16 cellular contexts compared by ENCODE assay signal in genomic region chr6:7170117-7170732, GRCh38.
DNase-seq lines count a peak whose midpoint lies in the region; ATAC-seq, FAIRE-seq and TF ChIP-seq lines count a peak whose summit lies in the region.
"Had no signal": no experiment of that assay in that cellular context is flagged by ENCODE, and none has a peak within 500 bp of the region (broad histone marks: within the 10 kb centered on the region; RNA-seq: fewer than 3 reads in every experiment).

No MANE protein-coding gene starts in this region.

- no peak overlapping the region for H3K4me3 ChIP-seq in heart right ventricle
- H3K4me3 ChIP-seq in esophagus muscularis mucosa = no peak overlapping the region
- H3K4me3 ChIP-seq in pancreas = no peak overlapping the region
- no peak overlapping the region for H3K4me3 ChIP-seq in uterus
- H3K4me3 ChIP-seq: SJCRH30 had no signal

- H3K27me3 ChIP-seq in heart right ventricle (no peaks in the 10 kb centered on the region), esophagus muscularis mucosa (no peaks in the 10 kb centered on the region), pancreas (no peaks in the 10 kb centered on the region), uterus (no peaks in the 10 kb centered on the region)
- H3K27me3 ChIP-seq: SJCRH30 had no signal

- FAIRE-seq in pancreas (lab: Jason Lieb, UNC) (no peak), GM12892 (lab: Jason Lieb, UNC) (no peak)
- FAIRE-seq: GM18507 had no signal

- TF ChIP-seq CTCF in heart right ventricle (IDR thresholded peaks at IDR 0.05) (no peak), esophagus muscularis mucosa (IDR thresholded peaks at IDR 0.05) (no peak), pancreas (IDR thresholded peaks at IDR 0.05) (no peak), uterus (IDR thresholded peaks at IDR 0.05) (no peak)

- no peak for TF ChIP-seq EP300 in esophagus muscularis mucosa (IDR thresholded peaks at IDR 0.05)

- H3K27ac ChIP-seq in heart right ventricle (peak overlapping the region in 8 of 10 donors; percentile 17 to 71 (median 62)), esophagus muscularis mucosa (replicated peaks in 1 of 4) (peak overlapping the region; percentile 61 to 80 (median 70)), pancreas (peak overlapping the region in 3 of 4 donors; percentile 27 to 51 (median 42)), uterus (peak overlapping the region; percentile 20 to 52)
- H3K27ac ChIP-seq: SJCRH30 had no signal

- 76 to 77% methylated on average over 6 of the region's 6 CpGs for WGBS in heart right ventricle, 2 donors
- 90% methylated on average over 6 of the region's 6 CpGs for WGBS in esophagus muscularis mucosa
- WGBS in pancreas, 2 donors = 80 to 85% methylated on average over 6 of the region's 6 CpGs

- ATAC-seq in heart right ventricle (no peak), left ventricle myocardium superior (no peak), pancreas (peak in 1 of 4 donors; percentile 8)
- ATAC-seq: activated CD8-positive, alpha-beta T cell treated with anti-CD3 and anti-CD28 coated beads for 36 hours had no signal

- no peaks in the 10 kb centered on the region for H3K36me3 ChIP-seq in heart right ventricle
- no peaks in the 10 kb centered on the region for H3K36me3 ChIP-seq in esophagus muscularis mucosa
- H3K36me3 ChIP-seq in pancreas = no peaks in the 10 kb centered on the region
- H3K36me3 ChIP-seq in uterus = no peaks in the 10 kb centered on the region
- H3K36me3 ChIP-seq: SJCRH30 had no signal

- intact Hi-C loops in heart right ventricle (cut with DNase I) = no loop called here
- intact Hi-C loops in left ventricle myocardium superior (cut with micrococcal nuclease) = no loop called here
- intact Hi-C loops in esophagus muscularis mucosa (cut with DNase I) = loop anchor here (5.0 kb wide), 1 partner anchor 33 kb away; no protein-coding TSS in a partner anchor
- intact Hi-C loops in pancreas (cut with DNase I) = no loop called here
- intact Hi-C loops in uterus (cut with DNase I; ENCODE audit: low total_unique reads) = no loop called here

- peaks cover 16 to 99% (median 94%) of the 10 kb centered on the region in 9 donors for H3K4me1 ChIP-seq in heart right ventricle
- H3K4me1 ChIP-seq in esophagus muscularis mucosa = peaks cover 82 to 100% (median 87%) of the 10 kb centered on the region in 4 donors
- H3K4me1 ChIP-seq in pancreas = peaks cover 13 to 51% (median 29%) of the 10 kb centered on the region in 3 donors
- H3K4me1 ChIP-seq in uterus = peaks cover 5 to 14% of the 10 kb centered on the region in 2 donors

- DNase-seq in heart right ventricle (no peak), left ventricle myocardium superior (no peak), esophagus muscularis mucosa (ENCODE audit: extremely low spot score) (peak; percentile 88), pancreas (no peak), uterus (no peak), NOMO-1 treated with dmso at 0.1 percent for 144 hours (lab: John Stamatoyannopoulos, UW; ENCODE audit: unreplicated experiment) (no peak), GM12892 (ENCODE audit: insufficient read length) (no peak), kidney glomerular epithelial cell (lab: John Stamatoyannopoulos, UW) (no peak)
- DNase-seq: activated CD8-positive, alpha-beta T cell treated with anti-CD3 and anti-CD28 coated beads for 36 hours; activated gamma-delta T cell; foreskin melanocyte; NCI-H1092 treated with DMSO at 0.1 percent for 48 hours; NCI-H2171; SJCRH30; stimulated activated CD4-positive, alpha-beta T cell treated with anti-CD3 and anti-CD28 coated beads, Interleukin-4, amount 100 ng/mL, for 1 hour had no signal

- TF ChIP-seq POLR2A in esophagus muscularis mucosa (IDR thresholded peaks at IDR 0.05; ENCODE audit: low read depth) (no peak), uterus (IDR thresholded peaks at IDR 0.05) (no peak), GM12892 (IDR thresholded peaks at IDR 0.05; ENCODE audit: low read depth, low read length) (no peak)

- H3K9me3 ChIP-seq in heart right ventricle (no peaks in the 10 kb centered on the region), esophagus muscularis mucosa (no peaks in the 10 kb centered on the region), pancreas (no peaks in the 10 kb centered on the region), uterus (no peaks in the 10 kb centered on the region)
- H3K9me3 ChIP-seq: SJCRH30 had no signal
